Comparison of ENCODE assay signal across 1 cellular context in the genomic region with DNA sequence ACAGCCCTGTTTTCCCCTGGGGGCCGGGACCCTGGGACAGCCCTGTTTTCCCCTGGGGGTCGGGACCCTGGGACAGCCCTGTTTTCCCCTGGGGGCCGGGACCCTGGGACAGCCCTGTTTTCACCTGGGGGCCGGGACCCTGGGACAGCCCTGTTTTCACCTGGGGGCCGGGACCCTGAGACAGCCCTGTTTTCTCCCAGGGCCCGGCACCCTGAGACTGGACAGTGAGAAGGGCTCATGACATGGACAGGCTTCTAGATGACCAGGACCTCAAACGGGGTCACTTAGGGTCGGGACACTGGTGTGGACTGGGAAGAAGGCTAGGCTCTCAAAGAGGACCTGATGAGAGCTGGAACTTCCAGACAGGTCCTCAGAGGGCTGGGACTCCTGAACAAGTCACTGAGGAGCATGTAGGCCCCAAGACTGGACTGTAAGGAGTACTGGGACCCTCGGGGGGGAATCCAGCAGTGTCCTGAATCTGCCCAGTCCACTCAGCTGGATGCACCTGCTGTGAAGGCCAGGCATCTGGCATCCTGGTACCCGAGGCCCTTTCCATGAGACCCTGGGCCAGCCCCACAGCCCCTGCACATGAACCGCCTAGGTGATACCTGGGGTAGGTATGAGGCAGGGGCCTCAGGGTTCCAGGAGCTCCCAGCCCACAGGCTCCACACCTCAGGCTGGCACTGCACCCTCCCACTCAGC.
TF ChIP-seq lines count a peak whose summit lies in the region.

No MANE protein-coding gene starts in this region.

TF ChIP-seq in GM12878, 131 proteins besides CTCF, POLR2A, EP300 and RAD21:
- TF ChIP-seq CBFB (IDR thresholded peaks at IDR 0.05; ENCODE audit: low read depth) (no peak), STAT1 (conservative IDR thresholded peaks at IDR 0.05) (no peak), MTA3 (IDR thresholded peaks at IDR 0.05; ENCODE audit: borderline replicate concordance, low read length) (no peak), NFXL1 (IDR thresholded peaks at IDR 0.05; ENCODE audit: borderline replicate concordance) (no peak), NBN (IDR thresholded peaks at IDR 0.05) (no peak), NR2F1 (conservative IDR thresholded peaks at IDR 0.05) (no peak), ATF7 (IDR thresholded peaks at IDR 0.05; ENCODE audit: low read depth) (no peak), BACH1 (IDR thresholded peaks at IDR 0.05; ENCODE audit: borderline replicate concordance) (no peak), MXI1 (IDR thresholded peaks at IDR 0.05; ENCODE audit: low read depth, low read length) (no peak), CHD1 (IDR thresholded peaks at IDR 0.05; ENCODE audit: low read depth, low read length) (no peak), SREBF2 (IDR thresholded peaks at IDR 0.05; ENCODE audit: low read length) (no peak), TARDBP (IDR thresholded peaks at IDR 0.05; ENCODE audit: borderline replicate concordance) (no peak), ZSCAN29 (IDR thresholded peaks at IDR 0.05) (no peak), NRF1 (conservative IDR thresholded peaks at IDR 0.05; ENCODE audit: low read depth, low read length) (no peak), STAT3 (IDR thresholded peaks at IDR 0.05; ENCODE audit: low read depth, low read length) (no peak), SMC3 (IDR thresholded peaks at IDR 0.05; ENCODE audit: borderline replicate concordance, low read length) (no peak)
- TF ChIP-seq, protein P1, sequence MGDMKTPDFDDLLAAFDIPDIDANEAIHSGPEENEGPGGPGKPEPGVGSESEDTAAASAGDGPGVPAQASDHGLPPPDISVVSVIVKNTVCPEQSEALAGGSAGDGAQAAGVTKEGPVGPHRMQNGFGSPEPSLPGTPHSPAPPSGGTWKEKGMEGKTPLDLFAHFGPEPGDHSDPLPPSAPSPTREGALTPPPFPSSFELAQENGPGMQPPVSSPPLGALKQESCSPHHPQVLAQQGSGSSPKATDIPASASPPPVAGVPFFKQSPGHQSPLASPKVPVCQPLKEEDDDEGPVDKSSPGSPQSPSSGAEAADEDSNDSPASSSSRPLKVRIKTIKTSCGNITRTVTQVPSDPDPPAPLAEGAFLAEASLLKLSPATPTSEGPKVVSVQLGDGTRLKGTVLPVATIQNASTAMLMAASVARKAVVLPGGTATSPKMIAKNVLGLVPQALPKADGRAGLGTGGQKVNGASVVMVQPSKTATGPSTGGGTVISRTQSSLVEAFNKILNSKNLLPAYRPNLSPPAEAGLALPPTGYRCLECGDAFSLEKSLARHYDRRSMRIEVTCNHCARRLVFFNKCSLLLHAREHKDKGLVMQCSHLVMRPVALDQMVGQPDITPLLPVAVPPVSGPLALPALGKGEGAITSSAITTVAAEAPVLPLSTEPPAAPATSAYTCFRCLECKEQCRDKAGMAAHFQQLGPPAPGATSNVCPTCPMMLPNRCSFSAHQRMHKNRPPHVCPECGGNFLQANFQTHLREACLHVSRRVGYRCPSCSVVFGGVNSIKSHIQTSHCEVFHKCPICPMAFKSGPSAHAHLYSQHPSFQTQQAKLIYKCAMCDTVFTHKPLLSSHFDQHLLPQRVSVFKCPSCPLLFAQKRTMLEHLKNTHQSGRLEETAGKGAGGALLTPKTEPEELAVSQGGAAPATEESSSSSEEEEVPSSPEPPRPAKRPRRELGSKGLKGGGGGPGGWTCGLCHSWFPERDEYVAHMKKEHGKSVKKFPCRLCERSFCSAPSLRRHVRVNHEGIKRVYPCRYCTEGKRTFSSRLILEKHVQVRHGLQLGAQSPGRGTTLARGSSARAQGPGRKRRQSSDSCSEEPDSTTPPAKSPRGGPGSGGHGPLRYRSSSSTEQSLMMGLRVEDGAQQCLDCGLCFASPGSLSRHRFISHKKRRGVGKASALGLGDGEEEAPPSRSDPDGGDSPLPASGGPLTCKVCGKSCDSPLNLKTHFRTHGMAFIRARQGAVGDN (IDR thresholded peaks at IDR 0.05), result no peak
- TF ChIP-seq, protein P2, sequence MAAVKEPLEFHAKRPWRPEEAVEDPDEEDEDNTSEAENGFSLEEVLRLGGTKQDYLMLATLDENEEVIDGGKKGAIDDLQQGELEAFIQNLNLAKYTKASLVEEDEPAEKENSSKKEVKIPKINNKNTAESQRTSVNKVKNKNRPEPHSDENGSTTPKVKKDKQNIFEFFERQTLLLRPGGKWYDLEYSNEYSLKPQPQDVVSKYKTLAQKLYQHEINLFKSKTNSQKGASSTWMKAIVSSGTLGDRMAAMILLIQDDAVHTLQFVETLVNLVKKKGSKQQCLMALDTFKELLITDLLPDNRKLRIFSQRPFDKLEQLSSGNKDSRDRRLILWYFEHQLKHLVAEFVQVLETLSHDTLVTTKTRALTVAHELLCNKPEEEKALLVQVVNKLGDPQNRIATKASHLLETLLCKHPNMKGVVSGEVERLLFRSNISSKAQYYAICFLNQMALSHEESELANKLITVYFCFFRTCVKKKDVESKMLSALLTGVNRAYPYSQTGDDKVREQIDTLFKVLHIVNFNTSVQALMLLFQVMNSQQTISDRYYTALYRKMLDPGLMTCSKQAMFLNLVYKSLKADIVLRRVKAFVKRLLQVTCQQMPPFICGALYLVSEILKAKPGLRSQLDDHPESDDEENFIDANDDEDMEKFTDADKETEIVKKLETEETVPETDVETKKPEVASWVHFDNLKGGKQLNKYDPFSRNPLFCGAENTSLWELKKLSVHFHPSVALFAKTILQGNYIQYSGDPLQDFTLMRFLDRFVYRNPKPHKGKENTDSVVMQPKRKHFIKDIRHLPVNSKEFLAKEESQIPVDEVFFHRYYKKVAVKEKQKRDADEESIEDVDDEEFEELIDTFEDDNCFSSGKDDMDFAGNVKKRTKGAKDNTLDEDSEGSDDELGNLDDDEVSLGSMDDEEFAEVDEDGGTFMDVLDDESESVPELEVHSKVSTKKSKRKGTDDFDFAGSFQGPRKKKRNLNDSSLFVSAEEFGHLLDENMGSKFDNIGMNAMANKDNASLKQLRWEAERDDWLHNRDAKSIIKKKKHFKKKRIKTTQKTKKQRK (IDR thresholded peaks at IDR 0.05; ENCODE audit: low read depth, low read length), result no peak
- TF ChIP-seq, protein P3, sequence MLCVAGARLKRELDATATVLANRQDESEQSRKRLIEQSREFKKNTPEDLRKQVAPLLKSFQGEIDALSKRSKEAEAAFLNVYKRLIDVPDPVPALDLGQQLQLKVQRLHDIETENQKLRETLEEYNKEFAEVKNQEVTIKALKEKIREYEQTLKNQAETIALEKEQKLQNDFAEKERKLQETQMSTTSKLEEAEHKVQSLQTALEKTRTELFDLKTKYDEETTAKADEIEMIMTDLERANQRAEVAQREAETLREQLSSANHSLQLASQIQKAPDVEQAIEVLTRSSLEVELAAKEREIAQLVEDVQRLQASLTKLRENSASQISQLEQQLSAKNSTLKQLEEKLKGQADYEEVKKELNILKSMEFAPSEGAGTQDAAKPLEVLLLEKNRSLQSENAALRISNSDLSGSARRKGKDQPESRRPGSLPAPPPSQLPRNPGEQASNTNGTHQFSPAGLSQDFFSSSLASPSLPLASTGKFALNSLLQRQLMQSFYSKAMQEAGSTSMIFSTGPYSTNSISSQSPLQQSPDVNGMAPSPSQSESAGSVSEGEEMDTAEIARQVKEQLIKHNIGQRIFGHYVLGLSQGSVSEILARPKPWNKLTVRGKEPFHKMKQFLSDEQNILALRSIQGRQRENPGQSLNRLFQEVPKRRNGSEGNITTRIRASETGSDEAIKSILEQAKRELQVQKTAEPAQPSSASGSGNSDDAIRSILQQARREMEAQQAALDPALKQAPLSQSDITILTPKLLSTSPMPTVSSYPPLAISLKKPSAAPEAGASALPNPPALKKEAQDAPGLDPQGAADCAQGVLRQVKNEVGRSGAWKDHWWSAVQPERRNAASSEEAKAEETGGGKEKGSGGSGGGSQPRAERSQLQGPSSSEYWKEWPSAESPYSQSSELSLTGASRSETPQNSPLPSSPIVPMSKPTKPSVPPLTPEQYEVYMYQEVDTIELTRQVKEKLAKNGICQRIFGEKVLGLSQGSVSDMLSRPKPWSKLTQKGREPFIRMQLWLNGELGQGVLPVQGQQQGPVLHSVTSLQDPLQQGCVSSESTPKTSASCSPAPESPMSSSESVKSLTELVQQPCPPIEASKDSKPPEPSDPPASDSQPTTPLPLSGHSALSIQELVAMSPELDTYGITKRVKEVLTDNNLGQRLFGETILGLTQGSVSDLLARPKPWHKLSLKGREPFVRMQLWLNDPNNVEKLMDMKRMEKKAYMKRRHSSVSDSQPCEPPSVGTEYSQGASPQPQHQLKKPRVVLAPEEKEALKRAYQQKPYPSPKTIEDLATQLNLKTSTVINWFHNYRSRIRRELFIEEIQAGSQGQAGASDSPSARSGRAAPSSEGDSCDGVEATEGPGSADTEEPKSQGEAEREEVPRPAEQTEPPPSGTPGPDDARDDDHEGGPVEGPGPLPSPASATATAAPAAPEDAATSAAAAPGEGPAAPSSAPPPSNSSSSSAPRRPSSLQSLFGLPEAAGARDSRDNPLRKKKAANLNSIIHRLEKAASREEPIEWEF (IDR thresholded peaks at IDR 0.05; ENCODE audit: insufficient replicate concordance, low read depth, low read length), result no peak
- TF ChIP-seq, protein P4, sequence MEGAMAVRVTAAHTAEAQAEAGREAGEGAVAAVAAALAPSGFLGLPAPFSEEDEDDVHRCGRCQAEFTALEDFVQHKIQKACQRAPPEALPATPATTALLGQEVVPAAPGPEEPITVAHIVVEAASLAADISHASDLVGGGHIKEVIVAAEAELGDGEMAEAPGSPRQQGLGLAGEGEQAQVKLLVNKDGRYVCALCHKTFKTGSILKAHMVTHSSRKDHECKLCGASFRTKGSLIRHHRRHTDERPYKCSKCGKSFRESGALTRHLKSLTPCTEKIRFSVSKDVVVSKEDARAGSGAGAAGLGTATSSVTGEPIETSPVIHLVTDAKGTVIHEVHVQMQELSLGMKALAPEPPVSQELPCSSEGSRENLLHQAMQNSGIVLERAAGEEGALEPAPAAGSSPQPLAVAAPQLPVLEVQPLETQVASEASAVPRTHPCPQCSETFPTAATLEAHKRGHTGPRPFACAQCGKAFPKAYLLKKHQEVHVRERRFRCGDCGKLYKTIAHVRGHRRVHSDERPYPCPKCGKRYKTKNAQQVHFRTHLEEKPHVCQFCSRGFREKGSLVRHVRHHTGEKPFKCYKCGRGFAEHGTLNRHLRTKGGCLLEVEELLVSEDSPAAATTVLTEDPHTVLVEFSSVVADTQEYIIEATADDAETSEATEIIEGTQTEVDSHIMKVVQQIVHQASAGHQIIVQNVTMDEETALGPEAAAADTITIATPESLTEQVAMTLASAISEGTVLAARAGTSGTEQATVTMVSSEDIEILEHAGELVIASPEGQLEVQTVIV (IDR thresholded peaks at IDR 0.05; ENCODE audit: borderline replicate concordance, partially characterized antibody), result no peak
